ENCODE assay signal across 29 cellular contexts in genomic region chr19:44998025-44998424, GRCh38. TPM values are rescaled to one million over a fixed set of nuclear protein-coding genes. Genes with fewer than 3 reads are reported as not detected.
DNase-seq lines count a peak whose midpoint lies in the region; ATAC-seq and TF ChIP-seq lines count a peak whose summit lies in the region.
"Had no signal": no experiment of that assay in that cellular context is flagged by ENCODE, and none has a peak within 500 bp of the region (broad histone marks: within the 10 kb centered on the region; RNA-seq: fewer than 3 reads in every experiment).

No MANE protein-coding gene starts in this region.

- H3K36me3 Mint-ChIP-seq in activated naive CD8-positive, alpha-beta T cell treated with anti-CD3 and anti-CD28 coated beads, Interleukin-2, amount 10 ng/mL, durations not matched to agents 7 days and 5 days: peaks cover 4% of the 10 kb centered on the region
- peaks cover 5% of the 10 kb centered on the region for H3K36me3 Mint-ChIP-seq in activated naive CD8-positive, alpha-beta T cell treated with anti-CD3 and anti-CD28 coated beads for 36 hours
- peaks cover 26% of the 10 kb centered on the region for H3K36me3 Mint-ChIP-seq in stimulated activated effector memory CD8-positive, alpha-beta T cell treated with anti-CD3 and anti-CD28 coated beads, Interleukin-12 subunit alpha, Interleukin-12 subunit beta, amount 100 ng/mL, for 72 hours

- H3K36me3 ChIP-seq in OCI-LY7 (ENCODE audit: insufficient read depth, low read length): peaks cover 14% of the 10 kb centered on the region; the same call in 1 of the 2 replicates
- H3K36me3 ChIP-seq: BE2C, HAP-1, ovary had no signal

- no peak overlapping the region for H3K4me2 ChIP-seq in OCI-LY7 (ENCODE audit: low read length)

- H3K27me3 Mint-ChIP-seq in activated naive CD8-positive, alpha-beta T cell treated with anti-CD3 and anti-CD28 coated beads, Interleukin-2, amount 10 ng/mL, durations not matched to agents 7 days and 5 days: peaks cover 2% of the 10 kb centered on the region
- no peaks in the 10 kb centered on the region for H3K27me3 Mint-ChIP-seq in activated naive CD8-positive, alpha-beta T cell treated with anti-CD3 and anti-CD28 coated beads for 36 hours
- H3K27me3 Mint-ChIP-seq: activated CD8-positive, alpha-beta T cell treated with anti-CD3 and anti-CD28 coated beads for 36 hours; activated naive CD8-positive, alpha-beta T cell treated with anti-CD3 and anti-CD28 coated beads, Interleukin-2, amount 50 U/mL, for 24 hours; stimulated activated naive CD8-positive, alpha-beta T cell treated with anti-CD3 and anti-CD28 coated beads, Interleukin-15, amount 100 ng/mL, for 72 hours had no signal

- intact Hi-C loops in OCI-LY7 (cut with micrococcal nuclease; ENCODE audit: unreplicated experiment): loop anchor here (5.0 kb wide), 2 partner anchors 79 to 139 kb away; partner anchors contain the start of genes GEMIN7 and ZNF296

- H3K4me3 Mint-ChIP-seq in activated naive CD8-positive, alpha-beta T cell treated with anti-CD3 and anti-CD28 coated beads, Interleukin-2, amount 10 ng/mL, durations not matched to agents 7 days and 5 days: no peak overlapping the region
- no peak overlapping the region for H3K4me3 Mint-ChIP-seq in activated naive CD8-positive, alpha-beta T cell treated with anti-CD3 and anti-CD28 coated beads for 36 hours
- H3K4me3 Mint-ChIP-seq in stimulated activated effector memory CD8-positive, alpha-beta T cell treated with anti-CD3 and anti-CD28 coated beads, Interleukin-12 subunit alpha, Interleukin-12 subunit beta, amount 100 ng/mL, for 72 hours: no peak overlapping the region
- H3K4me3 Mint-ChIP-seq: activated CD8-positive, alpha-beta T cell treated with anti-CD3 and anti-CD28 coated beads for 36 hours; activated naive CD8-positive, alpha-beta T cell treated with anti-CD3 and anti-CD28 coated beads, Interleukin-2, amount 50 U/mL, for 24 hours; stimulated activated naive CD8-positive, alpha-beta T cell treated with anti-CD3 and anti-CD28 coated beads, Interleukin-15, amount 100 ng/mL, for 72 hours had no signal

- POLR2A ChIA-PET in activated naive CD8-positive, alpha-beta T cell treated with anti-CD3 and anti-CD28 coated beads, Interleukin-2, amount 10 ng/mL, durations not matched to agents 7 days and 5 days (lab: Charles Lee): interaction anchor here (0.7 kb wide), 1 partner anchor 215 kb away, joined by 4 read pairs; no protein-coding TSS in a partner anchor
- POLR2A ChIA-PET in OCI-LY7 (lab: Charles Lee): interaction anchor here (0.6 kb wide), 1 partner anchor 92 kb away, joined by 4 read pairs; no protein-coding TSS in a partner anchor

- peak overlapping the region; percentile 39 for H3K27ac Mint-ChIP-seq in activated naive CD8-positive, alpha-beta T cell treated with anti-CD3 and anti-CD28 coated beads, Interleukin-2, amount 10 ng/mL, durations not matched to agents 7 days and 5 days
- no peak overlapping the region for H3K27ac Mint-ChIP-seq in activated naive CD8-positive, alpha-beta T cell treated with anti-CD3 and anti-CD28 coated beads for 36 hours
- peak overlapping the region; percentile 0 for H3K27ac Mint-ChIP-seq in stimulated activated effector memory CD8-positive, alpha-beta T cell treated with anti-CD3 and anti-CD28 coated beads, Interleukin-12 subunit alpha, Interleukin-12 subunit beta, amount 100 ng/mL, for 72 hours
- H3K27ac Mint-ChIP-seq: activated CD8-positive, alpha-beta T cell treated with anti-CD3 and anti-CD28 coated beads for 36 hours; activated naive CD8-positive, alpha-beta T cell treated with anti-CD3 and anti-CD28 coated beads, Interleukin-2, amount 50 U/mL, for 24 hours; nephron; stimulated activated naive CD8-positive, alpha-beta T cell treated with anti-CD3 and anti-CD28 coated beads, Interleukin-15, amount 100 ng/mL, for 72 hours had no signal

- no peaks in the 10 kb centered on the region for H3K9me3 Mint-ChIP-seq in activated naive CD8-positive, alpha-beta T cell treated with anti-CD3 and anti-CD28 coated beads, Interleukin-2, amount 10 ng/mL, durations not matched to agents 7 days and 5 days
- no peaks in the 10 kb centered on the region for H3K9me3 Mint-ChIP-seq in activated naive CD8-positive, alpha-beta T cell treated with anti-CD3 and anti-CD28 coated beads for 36 hours
- no peaks in the 10 kb centered on the region for H3K9me3 Mint-ChIP-seq in stimulated activated effector memory CD8-positive, alpha-beta T cell treated with anti-CD3 and anti-CD28 coated beads, Interleukin-12 subunit alpha, Interleukin-12 subunit beta, amount 100 ng/mL, for 72 hours
- H3K9me3 Mint-ChIP-seq: activated CD8-positive, alpha-beta T cell treated with anti-CD3 and anti-CD28 coated beads for 36 hours; activated naive CD8-positive, alpha-beta T cell treated with anti-CD3 and anti-CD28 coated beads, Interleukin-2, amount 50 U/mL, for 24 hours; nephron; stimulated activated naive CD8-positive, alpha-beta T cell treated with anti-CD3 and anti-CD28 coated beads, Interleukin-15, amount 100 ng/mL, for 72 hours had no signal

- peaks cover 9% of the 10 kb centered on the region; the same call in 1 of the 2 replicates for H3K79me2 ChIP-seq in OCI-LY7 (ENCODE audit: insufficient read depth, low read depth, low read length)

- no peak for DNase-seq in activated naive CD8-positive, alpha-beta T cell treated with anti-CD3 and anti-CD28 coated beads, Interleukin-2, amount 10 ng/mL, durations not matched to agents 7 days and 5 days
- no peak for DNase-seq in activated naive CD8-positive, alpha-beta T cell treated with anti-CD3 and anti-CD28 coated beads for 36 hours
- DNase-seq in OCI-LY7 (ENCODE audit: low spot score): no peak
- no peak for DNase-seq in stimulated activated effector memory CD8-positive, alpha-beta T cell treated with anti-CD3 and anti-CD28 coated beads, Interleukin-12 subunit alpha, Interleukin-12 subunit beta, amount 100 ng/mL, for 72 hours (ENCODE audit: low spot score in 2 of 2)
- DNase-seq in NCI-H2107 (lab: John Stamatoyannopoulos, UW): no peak
- DNase-seq: activated CD4-positive, CD25-positive, alpha-beta regulatory T cell treated with anti-CD3 and anti-CD28 coated beads, Interleukin-2, amount 50 U/mL, for 72 hours; activated CD8-positive, alpha-beta T cell treated with anti-CD3 and anti-CD28 coated beads for 36 hours; activated effector memory CD4-positive, alpha-beta T cell treated with Interleukin-2 at 50 U/mL for 16 hours; activated naive CD8-positive, alpha-beta T cell treated with anti-CD3 and anti-CD28 coated beads, Interleukin-2, amount 50 U/mL, for 24 hours; BE2C; caudate nucleus; COR-L47; DMS79 treated with DMSO at 0.1 percent for 48 hours; heart left ventricle; kidney; midbrain; NCI-H2029 treated with DMSO at 0.1 percent for 48 hours; NCI-H345; ovary; small intestine; stimulated activated naive CD8-positive, alpha-beta T cell treated with anti-CD3 and anti-CD28 coated beads, Interleukin-15, amount 100 ng/mL, for 72 hours had no signal

- no peak for TF ChIP-seq CTCF in OCI-LY7 (conservative IDR thresholded peaks at IDR 0.05; ENCODE audit: low read length)

- no peak for ATAC-seq in activated naive CD8-positive, alpha-beta T cell treated with anti-CD3 and anti-CD28 coated beads, Interleukin-2, amount 10 ng/mL, durations not matched to agents 7 days and 5 days (ENCODE audit: low read depth)
- ATAC-seq in stimulated activated effector memory CD8-positive, alpha-beta T cell treated with anti-CD3 and anti-CD28 coated beads, Interleukin-12 subunit alpha, Interleukin-12 subunit beta, amount 100 ng/mL, for 72 hours: no peak
- ATAC-seq in GM18907 (IDR thresholded peaks at IDR 0.05; ENCODE audit: unreplicated experiment): no peak
- ATAC-seq: activated CD8-positive, alpha-beta T cell treated with anti-CD3 and anti-CD28 coated beads for 36 hours; activated naive CD8-positive, alpha-beta T cell treated with anti-CD3 and anti-CD28 coated beads, Interleukin-2, amount 50 U/mL, for 24 hours; foreskin keratinocyte; heart left ventricle; stimulated activated naive CD8-positive, alpha-beta T cell treated with anti-CD3 and anti-CD28 coated beads, Interleukin-15, amount 100 ng/mL, for 72 hours had no signal

- CTCF ChIA-PET in OCI-LY7 (lab: Charles Lee; ENCODE audit: unreplicated experiment): no interaction called here

- no peak overlapping the region for H3K4me3 ChIP-seq in OCI-LY7 (ENCODE audit: low read depth, low read length, poor library complexity, severe bottlenecking)
- H3K4me3 ChIP-seq: esophagus muscularis mucosa, HAP-1, heart left ventricle, ovary had no signal

- no peaks in the 10 kb centered on the region for H4K20me1 ChIP-seq in OCI-LY7 (ENCODE audit: insufficient read depth, low read length)

- peaks cover 81% of the 10 kb centered on the region for H3K4me1 ChIP-seq in OCI-LY7 (ENCODE audit: insufficient read depth, low read length, poor library complexity, severe bottlenecking)
- H3K4me1 ChIP-seq: foreskin keratinocyte had no signal

- H3K4me1 Mint-ChIP-seq in activated naive CD8-positive, alpha-beta T cell treated with anti-CD3 and anti-CD28 coated beads, Interleukin-2, amount 10 ng/mL, durations not matched to agents 7 days and 5 days: peaks cover 8% of the 10 kb centered on the region
- peaks cover 13% of the 10 kb centered on the region for H3K4me1 Mint-ChIP-seq in activated naive CD8-positive, alpha-beta T cell treated with anti-CD3 and anti-CD28 coated beads for 36 hours
- H3K4me1 Mint-ChIP-seq in stimulated activated effector memory CD8-positive, alpha-beta T cell treated with anti-CD3 and anti-CD28 coated beads, Interleukin-12 subunit alpha, Interleukin-12 subunit beta, amount 100 ng/mL, for 72 hours: peaks cover 15% of the 10 kb centered on the region

- peak overlapping the region; percentile 96 for H3K27ac ChIP-seq in OCI-LY7 (ENCODE audit: low read depth, low read length, poor library complexity, severe bottlenecking)
- H3K27ac ChIP-seq: esophagus muscularis mucosa, foreskin keratinocyte, heart left ventricle, ovary had no signal

- H2AFZ ChIP-seq in OCI-LY7 (ENCODE audit: low read length): no peak overlapping the region

- no TSS peak for BruUV-seq in OCI-LY7 (replicated peaks; lab: Mats Ljungman, UMichigan)

- H3K9me2 ChIP-seq in OCI-LY7 (ENCODE audit: insufficient read depth, low read length): no peaks in the 10 kb centered on the region

- no peaks in the 10 kb centered on the region for H3K9me3 ChIP-seq in OCI-LY7 (ENCODE audit: low read length)
- H3K9me3 ChIP-seq: BE2C, esophagus muscularis mucosa, HAP-1, heart left ventricle, ovary had no signal

RNA-seq across cellular contexts. Expression of gene RELB, which starts 3.2 kb away (rescaled TPM):
- total RNA-seq in activated naive CD8-positive, alpha-beta T cell treated with anti-CD3 and anti-CD28 coated beads, Interleukin-2, amount 10 ng/mL, durations not matched to agents 7 days and 5 days: 10 to 100 TPM; 20.8 to 24.2 TPM
- 10 to 100 TPM; 45.5 to 45.8 TPM for total RNA-seq in activated naive CD8-positive, alpha-beta T cell treated with anti-CD3 and anti-CD28 coated beads for 36 hours
- total RNA-seq in OCI-LY7 (2014; rRNA removed; shearing (Covaris generic)): 36.4 and 36.9 TPM in 2 replicates
- 51.1 and 61.7 TPM in 2 replicates for total RNA-seq in OCI-LY7 (2022)

RNA-seq across cellular contexts. Expression of gene CLASRP, which starts 40.8 kb away (rescaled TPM):
- total RNA-seq in activated naive CD8-positive, alpha-beta T cell treated with anti-CD3 and anti-CD28 coated beads, Interleukin-2, amount 10 ng/mL, durations not matched to agents 7 days and 5 days: 100 to 1,000 TPM; 128 to 129 TPM
- 10 to 100 TPM; 89.9 to 94.2 TPM for total RNA-seq in activated naive CD8-positive, alpha-beta T cell treated with anti-CD3 and anti-CD28 coated beads for 36 hours
- 142 and 152 TPM in 2 replicates for total RNA-seq in OCI-LY7 (2014; rRNA removed; shearing (Covaris generic))
- total RNA-seq in OCI-LY7 (2022): 166 and 181 TPM in 2 replicates

RNA-seq across cellular contexts. Expression of gene CLPTM1, which starts 42.8 kb away (rescaled TPM):
- 10 to 100 TPM; 63.8 to 65.3 TPM for total RNA-seq in activated naive CD8-positive, alpha-beta T cell treated with anti-CD3 and anti-CD28 coated beads, Interleukin-2, amount 10 ng/mL, durations not matched to agents 7 days and 5 days
- total RNA-seq in activated naive CD8-positive, alpha-beta T cell treated with anti-CD3 and anti-CD28 coated beads for 36 hours: 10 to 100 TPM; 54.2 to 57.2 TPM
- 32.2 and 34.0 TPM in 2 replicates for total RNA-seq in OCI-LY7 (2014; rRNA removed; shearing (Covaris generic))
- total RNA-seq in OCI-LY7 (2022): 70.3 and 86.3 TPM in 2 replicates

RNA-seq across cellular contexts. Expression of gene APOC2, which starts 52.2 kb away (rescaled TPM):
- total RNA-seq in activated naive CD8-positive, alpha-beta T cell treated with anti-CD3 and anti-CD28 coated beads, Interleukin-2, amount 10 ng/mL, durations not matched to agents 7 days and 5 days: not detected
- total RNA-seq in activated naive CD8-positive, alpha-beta T cell treated with anti-CD3 and anti-CD28 coated beads for 36 hours: not detected
- total RNA-seq in OCI-LY7 (2014; rRNA removed; shearing (Covaris generic)): 0.35 TPM in 1 of 2 replicates, not detected in the other
- not detected in 2 replicates for total RNA-seq in OCI-LY7 (2022)
- total RNA-seq: activated CD8-positive, alpha-beta T cell treated with anti-CD3 and anti-CD28 coated beads for 36 hours; esophagus muscularis mucosa; foreskin keratinocyte; MCF 10A; renal cortical epithelial cell had no signal

RNA-seq across cellular contexts. Expression of gene APOC4, which starts 56.0 kb away (rescaled TPM):
- total RNA-seq in activated naive CD8-positive, alpha-beta T cell treated with anti-CD3 and anti-CD28 coated beads, Interleukin-2, amount 10 ng/mL, durations not matched to agents 7 days and 5 days: not detected
- not detected for total RNA-seq in activated naive CD8-positive, alpha-beta T cell treated with anti-CD3 and anti-CD28 coated beads for 36 hours
- not detected in 2 replicates for total RNA-seq in OCI-LY7 (2014; rRNA removed; shearing (Covaris generic))
- total RNA-seq in OCI-LY7 (2022): not detected in 2 replicates
- total RNA-seq: activated CD8-positive, alpha-beta T cell treated with anti-CD3 and anti-CD28 coated beads for 36 hours; esophagus muscularis mucosa; foreskin keratinocyte; heart left ventricle; kidney; lower leg skin; MCF 10A; renal cortical epithelial cell had no signal
